ENCODE assay signal across 15 cellular contexts in genomic region chr3:64898941-64899340, GRCh38.
A peak's percentile ranks its signal among the peaks of the same experiment; 100 is the strongest.
DNase-seq lines count a peak whose midpoint lies in the region; ATAC-seq, FAIRE-seq and TF ChIP-seq lines count a peak whose summit lies in the region.
"Had no signal": no experiment of that assay in that cellular context is flagged by ENCODE, and none has a peak within 500 bp of the region (broad histone marks: within the 10 kb centered on the region; RNA-seq: fewer than 3 reads in every experiment).

No MANE protein-coding gene starts in this region.

- 0% methylated on average over 1 of the region's 1 CpG for WGBS in GM23248 (ENCODE audit: low coverage in 1 of 2, low lambda C conversion rate in 2 of 2, missing lambda C conversion rate in 2 of 2), 2 experiments
- WGBS in IMR-90 (ENCODE audit: extremely low coverage in 2 of 2, insufficient read length in 1 of 2), 2 experiments = no CpG with 5 or more reads among the region's 1 CpG

- H3K36me3 ChIP-seq in GM23248 (ENCODE audit: low read depth) = no peaks in the 10 kb centered on the region
- H3K36me3 ChIP-seq in IMR-90 (ENCODE audit: control insufficient read depth, insufficient read depth, low read length) = no peaks in the 10 kb centered on the region
- H3K36me3 ChIP-seq in endothelial cell of umbilical vein (ENCODE audit: control insufficient read depth in 2 of 2, extremely low read depth in 1 of 2, insufficient read depth in 2 of 2, low read length in 2 of 2) = no peaks in the 10 kb centered on the region
- H3K36me3 ChIP-seq: HAP-1 had no signal

- no peak for TF ChIP-seq POLR2A in IMR-90 (IDR thresholded peaks at IDR 0.05; ENCODE audit: low read depth, low read length)
- TF ChIP-seq POLR2A in endothelial cell of umbilical vein (IDR thresholded peaks at IDR 0.05; ENCODE audit: low read depth, low read length) = no peak

- no peaks in the 10 kb centered on the region for H3K9me2 ChIP-seq in GM23248 (ENCODE audit: insufficient read depth)

- H3K27me3 ChIP-seq in GM23248 (replicated peaks; ENCODE audit: insufficient read depth) (no peaks in the 10 kb centered on the region), IMR-90 (ENCODE audit: control insufficient read depth, insufficient read depth, low read length) (no peaks in the 10 kb centered on the region), endothelial cell of umbilical vein (ENCODE audit: control insufficient read depth in 2 of 2, insufficient read depth in 2 of 2, low read length in 2 of 2) (no peaks in the 10 kb centered on the region)

- no peaks in the 10 kb centered on the region for H3K9me1 ChIP-seq in IMR-90 (ENCODE audit: insufficient read depth, low read length)
- no peaks in the 10 kb centered on the region for H3K9me1 ChIP-seq in endothelial cell of umbilical vein (replicated peaks; ENCODE audit: control insufficient read depth, extremely low read depth, insufficient read depth, low read length)

- H4K91ac ChIP-seq in IMR-90 (ENCODE audit: insufficient read depth, low read depth, low read length) = no peak overlapping the region

- H3K4ac ChIP-seq in IMR-90 (ENCODE audit: low read depth, low read length) = no peak overlapping the region

- H4K20me1 ChIP-seq in GM23248 (ENCODE audit: insufficient read depth) (no peaks in the 10 kb centered on the region), IMR-90 (ENCODE audit: insufficient read depth, low read length) (no peaks in the 10 kb centered on the region), endothelial cell of umbilical vein (replicated peaks; ENCODE audit: control insufficient read depth, extremely low read depth, insufficient read depth, low read length) (no peaks in the 10 kb centered on the region)

- peaks cover 4% of the 10 kb centered on the region; the same call in 1 of the 2 replicates for H3F3A ChIP-seq in GM23248 (ENCODE audit: insufficient read depth)

- no peak for FAIRE-seq in endothelial cell of umbilical vein (lab: Jason Lieb, UNC)
- FAIRE-seq: GM18507, H1 had no signal

- no peak overlapping the region for H3K14ac ChIP-seq in IMR-90 (replicated peaks; ENCODE audit: low read depth, low read length)

- CTCF ChIA-PET in IMR-90 (lab: Yijun Ruan, JAX) (no interaction called here), endothelial cell of umbilical vein (lab: Charles Lee) (interaction anchor here (0.6 to 1.0 kb wide), 2 partner anchors 9 to 259 kb away, joined by 3 read pairs; no protein-coding TSS in a partner anchor)

- no peak overlapping the region for H2BK5ac ChIP-seq in IMR-90 (ENCODE audit: low read depth, low read length, poor library complexity, severe bottlenecking)

- H2BK20ac ChIP-seq in IMR-90 (ENCODE audit: low read depth, low read length) = no peak overlapping the region

- H3K4me3 ChIP-seq in GM23248 = no peak overlapping the region
- H3K4me3 ChIP-seq in IMR-90 (ENCODE audit: insufficient read depth, low read depth, low read length) = no peak overlapping the region
- H3K4me3 ChIP-seq in endothelial cell of umbilical vein (replicated peaks in 1 of 3; ENCODE audit: insufficient read depth in 1 of 3, low read depth in 1 of 3, low read length in 3 of 3) = no peak overlapping the region
- H3K4me3 ChIP-seq: HAP-1 had no signal

- H4K5ac ChIP-seq in IMR-90 (ENCODE audit: low read depth, low read length) = no peak overlapping the region

- H3K56ac ChIP-seq in IMR-90 (ENCODE audit: extremely low read depth, insufficient read depth, low read length) = no peak overlapping the region

- peak; percentile 41 for ATAC-seq in IMR-90 (ENCODE audit: low read depth)

- POLR2A ChIA-PET in IMR-90 (lab: Charles Lee; ENCODE audit: unreplicated experiment) = no interaction called here
- POLR2A ChIA-PET in endothelial cell of umbilical vein (lab: Charles Lee) = no interaction called here

- dilution Hi-C loops in IMR-90 (cut with HindIII; ENCODE audit: low sequenced_read_pairs, unreplicated experiment) (no loop called here), endothelial cell of umbilical vein (cut with MboI; ENCODE audit: extremely low pct_ligation_motif_present, low sequenced_read_pairs) (no loop called here)

- no peak overlapping the region for H2AK9ac ChIP-seq in IMR-90 (replicated peaks; ENCODE audit: low read depth, low read length, poor library complexity)

- H2AFZ ChIP-seq in GM23248 = no peak overlapping the region
- H2AFZ ChIP-seq in IMR-90 (replicated peaks; ENCODE audit: low read length, poor library complexity) = no peak overlapping the region
- H2AFZ ChIP-seq in endothelial cell of umbilical vein (ENCODE audit: low read depth, low read length) = no peak overlapping the region

- no peak overlapping the region for H2AK5ac ChIP-seq in IMR-90 (ENCODE audit: low read depth, low read length)

- peak overlapping the region; percentile 9 for H3K4me2 ChIP-seq in GM23248 (ENCODE audit: unreplicated experiment)
- H3K4me2 ChIP-seq in IMR-90 (ENCODE audit: low read depth, low read length) = no peak overlapping the region
- H3K4me2 ChIP-seq in endothelial cell of umbilical vein (ENCODE audit: insufficient read depth, low read length) = no peak overlapping the region

- intact Hi-C loops in IMR-90 (cut with micrococcal nuclease) (no loop called here), endothelial cell of umbilical vein (cut with micrococcal nuclease) (no loop called here)

- no peak overlapping the region for H3K23ac ChIP-seq in IMR-90 (ENCODE audit: low read depth, low read length)

- TF ChIP-seq CTCF in IMR-90 (conservative IDR thresholded peaks at IDR 0.05; ENCODE audit: low read depth, low read length) (no peak), endothelial cell of umbilical vein (IDR thresholded peaks at IDR 0.05; ENCODE audit: extremely low read depth in 1 of 2, insufficient read depth in 1 of 2, low read depth in 1 of 2, low read length in 2 of 2) (no peak)

- in situ Hi-C loops in GM23248 (cut with MboI) (no loop called here), IMR-90 (cut with MboI; ENCODE audit: low sequenced_read_pairs) (no loop called here)

- H3K79me1 ChIP-seq in IMR-90 (ENCODE audit: low read depth in 1 of 2, low read length in 2 of 2) = no peaks in the 10 kb centered on the region

- H3K9me3 ChIP-seq in GM23248 (ENCODE audit: low read depth) (no peaks in the 10 kb centered on the region), IMR-90 (ENCODE audit: control insufficient read depth, insufficient read depth, low read length) (no peaks in the 10 kb centered on the region), endothelial cell of umbilical vein (replicated peaks; ENCODE audit: control insufficient read depth, insufficient read depth, low read length) (no peaks in the 10 kb centered on the region)
- H3K9me3 ChIP-seq: HAP-1 had no signal

- H4K8ac ChIP-seq in IMR-90 (ENCODE audit: low read depth in 2 of 2, low read length in 2 of 2) = no peak overlapping the region

- H3K27ac ChIP-seq in GM23248 (no peak overlapping the region), IMR-90 (ENCODE audit: insufficient read depth, low read length) (no peak overlapping the region), endothelial cell of umbilical vein (ENCODE audit: insufficient read depth, low read depth, low read length) (no peak overlapping the region)

- TF ChIP-seq RAD21 in IMR-90 (IDR thresholded peaks at IDR 0.05; ENCODE audit: low read length) = no peak

- H3K9ac ChIP-seq in GM23248 (no peak overlapping the region), IMR-90 (ENCODE audit: low read depth, low read length) (no peak overlapping the region), endothelial cell of umbilical vein (replicated peaks; ENCODE audit: extremely low read depth, insufficient read depth, low read length) (no peak overlapping the region)

- no peaks in the 10 kb centered on the region for H3K79me2 ChIP-seq in GM23248 (ENCODE audit: insufficient read depth)
- H3K79me2 ChIP-seq in endothelial cell of umbilical vein (ENCODE audit: control insufficient read depth, insufficient read depth, low read length) = no peaks in the 10 kb centered on the region

- BruUV-seq in IMR-90 (replicated peaks; lab: Mats Ljungman, UMichigan) (no TSS peak), endothelial cell of umbilical vein (replicated peaks; lab: Mats Ljungman, UMichigan) (no TSS peak)

- H2BK15ac ChIP-seq in IMR-90 (ENCODE audit: low read depth, low read length) = no peak overlapping the region; the same call in 2 of the 3 replicates

- no peak overlapping the region for H3K18ac ChIP-seq in IMR-90 (ENCODE audit: low read depth, low read length)

- peaks cover 23% of the 10 kb centered on the region for H3K4me1 ChIP-seq in GM23248 (ENCODE audit: insufficient read depth)
- peaks cover 7% of the 10 kb centered on the region for H3K4me1 ChIP-seq in IMR-90 (ENCODE audit: control insufficient read depth, insufficient read depth, low read length)
- peaks cover 8% of the 10 kb centered on the region for H3K4me1 ChIP-seq in endothelial cell of umbilical vein (ENCODE audit: control insufficient read depth, extremely low read depth, insufficient read depth, low read length)
- H3K4me1 ChIP-seq: HAP-1 had no signal

- DNase-seq in GM23248 = peak; percentile 9
- DNase-seq in IMR-90 = peak; percentile 41
- DNase-seq in endothelial cell of umbilical vein (ENCODE audit: low read depth, low spot score) = no peak
- no peak for DNase-seq in putamen (ENCODE audit: low spot score)
- no peak for DNase-seq in activated gamma-delta T cell (lab: John Stamatoyannopoulos, UW)
- DNase-seq in globus pallidus (ENCODE audit: low spot score) = no peak
- DNase-seq in activated T-cell treated with anti-CD3 and anti-CD28 coated beads, Interleukin-2, amount 50 U/mL, for 48 hours = no peak
- DNase-seq: CD4-positive, CD25-positive, alpha-beta regulatory T cell; DMS53; GF-D8; HFFc6; KBM-7 had no signal

- no peak overlapping the region for H2BK120ac ChIP-seq in IMR-90 (ENCODE audit: low read depth, low read length)

TF ChIP-seq in IMR-90, 13 proteins besides CTCF, POLR2A, EP300 and RAD21:
- TF ChIP-seq CEBPB (IDR thresholded peaks at IDR 0.05; ENCODE audit: low read depth, low read length) (peak; percentile 50; the same call in 1 of the 2 replicates), RFX5 (IDR thresholded peaks at IDR 0.05; ENCODE audit: low read depth, low read length) (no peak)

TF ChIP-seq in endothelial cell of umbilical vein, 7 proteins besides CTCF, POLR2A, EP300 and RAD21:
- peak; percentile 13 for TF ChIP-seq FOS (IDR thresholded peaks at IDR 0.05; ENCODE audit: borderline replicate concordance, insufficient read depth, low read length)
- no peak for TF ChIP-seq EZH2 (IDR thresholded peaks at IDR 0.05; ENCODE audit: borderline replicate concordance, low read depth, low read length, severe bottlenecking)
- no peak for TF ChIP-seq POLR2AphosphoS5 (IDR thresholded peaks at IDR 0.05; ENCODE audit: insufficient read depth, low read depth, low read length)
TF ChIP-seq in endothelial cell of umbilical vein: peak in this region for 1.

Comparison
In these comparisons a context has a peak if more than half of its experiments do, and no peak if none do; other contexts are left out.
1. DNase-seq: peak in GM23248 (single experiment) and IMR-90 (single experiment); none in endothelial cell of umbilical vein (single experiment), putamen (single experiment), activated gamma-delta T cell (single experiment), globus pallidus (single experiment) and activated T-cell treated with anti-CD3 and anti-CD28 coated beads, Interleukin-2, amount 50 U/mL, for 48 hours (0 of 2).